In genomic region chr9:96925587-96925986, GRCh38 we compare ENCODE assay signal across 18 cellular contexts. TPM values are rescaled to one million over a fixed set of nuclear protein-coding genes. Genes with fewer than 3 reads are reported as not detected.
"Had no signal": no experiment of that assay in that cellular context is flagged by ENCODE, and none has a peak within 500 bp of the region (broad histone marks: within the 10 kb centered on the region; RNA-seq: fewer than 3 reads in every experiment).

No MANE protein-coding gene starts in this region.

RNA-seq across cellular contexts. Expression of gene NUTM2G, which starts 3.1 kb away (rescaled TPM):
- total RNA-seq: activated B cell treated with CpG ODN at 0.5 μM for 24 hours; activated CD4-positive, alpha-beta memory T cell treated with anti-CD3 and anti-CD28 coated beads for 36 hours; activated naive CD4-positive, alpha-beta T cell treated with anti-CD3 and anti-CD28 coated beads for 36 hours; activated naive CD4-positive, alpha-beta T cell treated with anti-CD3 and anti-CD28 coated beads, Interleukin-2, amount 50 U/mL, for 72 hours; activated T-cell treated with anti-CD3 and anti-CD28 coated beads, Interleukin-2, amount 50 U/mL, for 4 hours; activated T-helper 1 cell treated with anti-CD3 and anti-CD28 coated beads, Interleukin-12 subunit alpha, Interleukin-12 subunit beta, Interleukin-2, Interleukin-4 antibody, amounts not matched to agents 30 ng/mL and 10 ng/mL and 1 ng/mL, durations not matched to agents 14 hours and 24 hours and 36 hours; adrenal gland; astrocyte; body of pancreas; breast epithelium; cardiac septum; MCF 10A; NCI-H460; PC-3; Peyer's patch; SJSA1; T-cell; T-helper 17 cell had no signal
- polyA plus RNA-seq: adrenal gland had no signal
